ENCODE assay signal across 27 cellular contexts in genomic region chr16:71629617-71630016, GRCh38. TPM values are rescaled to one million over a fixed set of nuclear protein-coding genes. Genes with fewer than 3 reads are reported as not detected.
DNase-seq lines count a peak whose midpoint lies in the region; ATAC-seq and TF ChIP-seq lines count a peak whose summit lies in the region.
"Had no signal": no experiment of that assay in that cellular context is flagged by ENCODE, and none has a peak within 500 bp of the region (broad histone marks: within the 10 kb centered on the region; RNA-seq: fewer than 3 reads in every experiment).

No MANE protein-coding gene starts in this region.

- 77 to 80% (median 78%) methylated on average over 4 of the region's 4 CpGs for WGBS in ovary, 3 donors

- POLR2A ChIA-PET in activated CD4-positive, alpha-beta memory T cell treated with anti-CD3 and anti-CD28 coated beads, Interleukin-2, amount 10 ng/mL, durations not matched to agents 7 days and 5 days (lab: Charles Lee): no interaction called here

- peaks cover 12% of the 10 kb centered on the region for H3K27me3 Mint-ChIP-seq in activated CD4-positive, alpha-beta memory T cell treated with anti-CD3 and anti-CD28 coated beads, Interleukin-2, amount 10 ng/mL, durations not matched to agents 7 days and 5 days

- no peak overlapping the region for H3K27ac Mint-ChIP-seq in activated CD4-positive, alpha-beta memory T cell treated with anti-CD3 and anti-CD28 coated beads, Interleukin-2, amount 10 ng/mL, durations not matched to agents 7 days and 5 days
- H3K27ac Mint-ChIP-seq: activated naive CD8-positive, alpha-beta T cell treated with anti-CD3 and anti-CD28 coated beads for 36 hours; activated T-helper 2 cell treated with anti-CD3 and anti-CD28 coated beads, Interferon-gamma antibody, Interleukin-2, Interleukin-4, amounts not matched to agents 10 μg/mL and 5 μg/mL and 100 μg/mL, durations not matched to agents 14 hours and 24 hours and 36 hours; stimulated activated naive CD8-positive, alpha-beta T cell treated with anti-CD3 and anti-CD28 coated beads, Interleukin-15, Interleukin-2, amounts not matched to agents 100 ng/mL and 50 ng/mL, for 24 hours had no signal

- H3K36me3 ChIP-seq in SJCRH30 (no peaks in the 10 kb centered on the region), mucosa of descending colon (ENCODE audit: low read depth) (no peaks in the 10 kb centered on the region), upper lobe of right lung (no peaks in the 10 kb centered on the region), ovary (no peaks in the 10 kb centered on the region)
- H3K36me3 ChIP-seq: lower lobe of right lung had no signal

- TF ChIP-seq POLR2A in ovary (IDR thresholded peaks at IDR 0.05): no peak

- no peak for TF ChIP-seq EP300 in ovary (IDR thresholded peaks at IDR 0.05)

- H3K4me1 ChIP-seq in SJCRH30: peaks cover 15% of the 10 kb centered on the region
- H3K4me1 ChIP-seq in mucosa of descending colon (ENCODE audit: low read depth): peaks cover 8% of the 10 kb centered on the region
- H3K4me1 ChIP-seq in upper lobe of right lung: peaks cover 14% of the 10 kb centered on the region
- peaks cover 8% of the 10 kb centered on the region for H3K4me1 ChIP-seq in ovary (ENCODE audit: insufficient read depth)

- no peak overlapping the region for H3K4me3 Mint-ChIP-seq in activated CD4-positive, alpha-beta memory T cell treated with anti-CD3 and anti-CD28 coated beads, Interleukin-2, amount 10 ng/mL, durations not matched to agents 7 days and 5 days
- H3K4me3 Mint-ChIP-seq: activated naive CD8-positive, alpha-beta T cell treated with anti-CD3 and anti-CD28 coated beads for 36 hours; CD8-positive, alpha-beta memory T cell; stimulated activated naive CD8-positive, alpha-beta T cell treated with anti-CD3 and anti-CD28 coated beads, Interleukin-15, Interleukin-2, amounts not matched to agents 100 ng/mL and 50 ng/mL, for 24 hours had no signal

- H3K27ac ChIP-seq in SJCRH30 (no peak overlapping the region), upper lobe of right lung (no peak overlapping the region), ovary (no peak overlapping the region)
- H3K27ac ChIP-seq: lower lobe of right lung, Peyer's patch, tibial artery had no signal

- no peaks in the 10 kb centered on the region for H3K9me3 Mint-ChIP-seq in activated CD4-positive, alpha-beta memory T cell treated with anti-CD3 and anti-CD28 coated beads, Interleukin-2, amount 10 ng/mL, durations not matched to agents 7 days and 5 days
- H3K9me3 Mint-ChIP-seq: activated naive CD8-positive, alpha-beta T cell treated with anti-CD3 and anti-CD28 coated beads for 36 hours; activated T-helper 2 cell treated with anti-CD3 and anti-CD28 coated beads, Interferon-gamma antibody, Interleukin-2, Interleukin-4, amounts not matched to agents 10 μg/mL and 5 μg/mL and 100 μg/mL, durations not matched to agents 14 hours and 24 hours and 36 hours; CD8-positive, alpha-beta memory T cell; stimulated activated naive CD8-positive, alpha-beta T cell treated with anti-CD3 and anti-CD28 coated beads, Interleukin-15, Interleukin-2, amounts not matched to agents 100 ng/mL and 50 ng/mL, for 24 hours had no signal

- H3K36me3 Mint-ChIP-seq in activated CD4-positive, alpha-beta memory T cell treated with anti-CD3 and anti-CD28 coated beads, Interleukin-2, amount 10 ng/mL, durations not matched to agents 7 days and 5 days (ENCODE audit: low read depth): no peaks in the 10 kb centered on the region
- H3K36me3 Mint-ChIP-seq: activated naive CD8-positive, alpha-beta T cell treated with anti-CD3 and anti-CD28 coated beads for 36 hours; CD8-positive, alpha-beta memory T cell had no signal

- ATAC-seq in mucosa of descending colon (peak; percentile 13), Right ventricle myocardium superior (ENCODE audit: poor library complexity) (no peak), upper lobe of right lung (no peak)
- ATAC-seq: lower lobe of right lung had no signal

- H3K9me3 ChIP-seq in SJCRH30 (replicated peaks): no peaks in the 10 kb centered on the region
- no peaks in the 10 kb centered on the region for H3K9me3 ChIP-seq in mucosa of descending colon
- no peaks in the 10 kb centered on the region for H3K9me3 ChIP-seq in upper lobe of right lung
- no peaks in the 10 kb centered on the region for H3K9me3 ChIP-seq in ovary
- H3K9me3 ChIP-seq: lower lobe of right lung, Peyer's patch, SK-N-SH, tibial artery had no signal

- peak; percentile 90 for DNase-seq in DMS53 (lab: John Stamatoyannopoulos, UW)
- DNase-seq in NCI-H146 (lab: John Stamatoyannopoulos, UW): peak; percentile 58
- peak; percentile 31 to 42 for DNase-seq in SJCRH30
- DNase-seq in mucosa of descending colon: peak in 2 of 3 donors; percentile 49 to 63
- DNase-seq in Right ventricle myocardium superior: no peak
- DNase-seq in upper lobe of right lung: no peak
- DNase-seq in ovary: no peak
- DNase-seq in activated CD4-positive, alpha-beta memory T cell treated with anti-CD3 and anti-CD28 coated beads, Interleukin-2, amount 10 ng/mL, durations not matched to agents 7 days and 5 days: no peak
- DNase-seq: activated CD8-positive, alpha-beta memory T cell treated with anti-CD3 and anti-CD28 coated beads, Interleukin-2, amount 50 U/mL, for 4 hours; activated naive CD8-positive, alpha-beta T cell treated with anti-CD3 and anti-CD28 coated beads for 36 hours; CD8-positive, alpha-beta memory T cell; effector CD8-positive, alpha-beta T cell; hippocampal formation; KG1; lower lobe of right lung; MV-4-11; NCI-H226; occipital lobe; Peyer's patch; SK-N-SH; stimulated activated CD4-positive, alpha-beta T cell treated with anti-CD3 and anti-CD28 coated beads, Interleukin-4, amount 100 ng/mL, for 4 hours; T-helper 2 cell had no signal

- H3K27me3 ChIP-seq in SJCRH30 (no peaks in the 10 kb centered on the region), upper lobe of right lung (peaks cover 20% of the 10 kb centered on the region), ovary (no peaks in the 10 kb centered on the region)

- intact Hi-C loops in mucosa of descending colon (cut with DNase I, micrococcal nuclease): no loop called here
- intact Hi-C loops in Right ventricle myocardium superior (cut with DNase I): no loop called here
- intact Hi-C loops in upper lobe of right lung (cut with DNase I): no loop called here
- intact Hi-C loops in ovary (cut with DNase I): no loop called here

- TF ChIP-seq CTCF in mucosa of descending colon (IDR thresholded peaks at IDR 0.05): no peak
- TF ChIP-seq CTCF in upper lobe of right lung (IDR thresholded peaks at IDR 0.05): no peak
- no peak for TF ChIP-seq CTCF in ovary (IDR thresholded peaks at IDR 0.05)

- peaks cover 11% of the 10 kb centered on the region for H3K4me1 Mint-ChIP-seq in activated CD4-positive, alpha-beta memory T cell treated with anti-CD3 and anti-CD28 coated beads, Interleukin-2, amount 10 ng/mL, durations not matched to agents 7 days and 5 days
- H3K4me1 Mint-ChIP-seq: activated naive CD8-positive, alpha-beta T cell treated with anti-CD3 and anti-CD28 coated beads for 36 hours had no signal

- H3K4me3 ChIP-seq in SJCRH30 (no peak overlapping the region), mucosa of descending colon (no peak overlapping the region), upper lobe of right lung (no peak overlapping the region), ovary (no peak overlapping the region)
- H3K4me3 ChIP-seq: lower lobe of right lung, tibial artery had no signal

- CTCF ChIA-PET in activated CD4-positive, alpha-beta memory T cell treated with anti-CD3 and anti-CD28 coated beads, Interleukin-2, amount 10 ng/mL, durations not matched to agents 7 days and 5 days (lab: Charles Lee): interaction anchor here (1.0 to 1.3 kb wide), 2 partner anchors 19 to 65 kb away, joined by 4 read pairs; no protein-coding TSS in a partner anchor

RNA-seq across cellular contexts. Expression of gene MARVELD3, which starts 3.6 kb away (rescaled TPM):
- total RNA-seq in SJCRH30 (2014; rRNA removed; shearing (Covaris generic)): 0.22 and 0.23 TPM in 2 replicates
- total RNA-seq in mucosa of descending colon (100 to 1,000 TPM in 1 of 3 donors, 10 to 100 TPM in 2; 46.9 to 108 (median 85.8) TPM), Right ventricle myocardium superior (not detected), upper lobe of right lung (6.9 TPM), ovary (1 to 10 TPM in 2 of 7 donors, under 1 TPM in 4, not detected in 1; 0.10 to 9.2 (median 0.68) TPM)
- polyA plus RNA-seq in ovary: 1 to 10 TPM in 1 of 2 donors, under 1 TPM in 1; 0.20 to 1.5 TPM
- total RNA-seq in activated CD4-positive, alpha-beta memory T cell treated with anti-CD3 and anti-CD28 coated beads, Interleukin-2, amount 10 ng/mL, durations not matched to agents 7 days and 5 days: under 1 TPM; 0.15 TPM
- total RNA-seq: activated naive CD8-positive, alpha-beta T cell treated with anti-CD3 and anti-CD28 coated beads for 36 hours; activated T-helper 2 cell treated with anti-CD3 and anti-CD28 coated beads, Interferon-gamma antibody, Interleukin-2, Interleukin-4, amounts not matched to agents 10 μg/mL and 5 μg/mL and 100 μg/mL, durations not matched to agents 14 hours and 24 hours and 36 hours; CD8-positive, alpha-beta memory T cell; frontal cortex had no signal
- polyA plus RNA-seq: CD8-positive, alpha-beta memory T cell; SK-N-SH had no signal

RNA-seq across cellular contexts. Expression of gene TAT, which starts 52.7 kb away (rescaled TPM):
- total RNA-seq in SJCRH30 (2014; rRNA removed; shearing (Covaris generic)): not detected in 2 replicates
- total RNA-seq in mucosa of descending colon (1 to 10 TPM in 1 of 3 donors, under 1 TPM in 2; 0.51 to 1.9 (median 0.72) TPM), Right ventricle myocardium superior (0.13 TPM), upper lobe of right lung (not detected), ovary (1 to 10 TPM in 1 of 7 donors, under 1 TPM in 3, not detected in 3; 0.20 to 1.3 (median 0.35) TPM)
- polyA plus RNA-seq in ovary: under 1 TPM in 1 of 2 donors, not detected in 1; 0.02 TPM
- total RNA-seq in activated CD4-positive, alpha-beta memory T cell treated with anti-CD3 and anti-CD28 coated beads, Interleukin-2, amount 10 ng/mL, durations not matched to agents 7 days and 5 days: not detected
- total RNA-seq: activated naive CD8-positive, alpha-beta T cell treated with anti-CD3 and anti-CD28 coated beads for 36 hours; activated T-helper 2 cell treated with anti-CD3 and anti-CD28 coated beads, Interferon-gamma antibody, Interleukin-2, Interleukin-4, amounts not matched to agents 10 μg/mL and 5 μg/mL and 100 μg/mL, durations not matched to agents 14 hours and 24 hours and 36 hours; CD8-positive, alpha-beta memory T cell; Daoy; frontal cortex; lower lobe of right lung had no signal
- polyA plus RNA-seq: SK-N-SH had no signal

Comparison
In these comparisons a context has a peak if more than half of its experiments do, and no peak if none do; other contexts are left out.
1. DNase-seq: peak in DMS53 (single experiment), NCI-H146 (single experiment), SJCRH30 (2 of 2) and mucosa of descending colon (2 of 3); none in Right ventricle myocardium superior (single experiment), upper lobe of right lung (single experiment), ovary (0 of 5) and activated CD4-positive, alpha-beta memory T cell treated with anti-CD3 and anti-CD28 coated beads, Interleukin-2, amount 10 ng/mL, durations not matched to agents 7 days and 5 days (single experiment).